20 cellular contexts compared by ENCODE assay signal in the genomic region with DNA sequence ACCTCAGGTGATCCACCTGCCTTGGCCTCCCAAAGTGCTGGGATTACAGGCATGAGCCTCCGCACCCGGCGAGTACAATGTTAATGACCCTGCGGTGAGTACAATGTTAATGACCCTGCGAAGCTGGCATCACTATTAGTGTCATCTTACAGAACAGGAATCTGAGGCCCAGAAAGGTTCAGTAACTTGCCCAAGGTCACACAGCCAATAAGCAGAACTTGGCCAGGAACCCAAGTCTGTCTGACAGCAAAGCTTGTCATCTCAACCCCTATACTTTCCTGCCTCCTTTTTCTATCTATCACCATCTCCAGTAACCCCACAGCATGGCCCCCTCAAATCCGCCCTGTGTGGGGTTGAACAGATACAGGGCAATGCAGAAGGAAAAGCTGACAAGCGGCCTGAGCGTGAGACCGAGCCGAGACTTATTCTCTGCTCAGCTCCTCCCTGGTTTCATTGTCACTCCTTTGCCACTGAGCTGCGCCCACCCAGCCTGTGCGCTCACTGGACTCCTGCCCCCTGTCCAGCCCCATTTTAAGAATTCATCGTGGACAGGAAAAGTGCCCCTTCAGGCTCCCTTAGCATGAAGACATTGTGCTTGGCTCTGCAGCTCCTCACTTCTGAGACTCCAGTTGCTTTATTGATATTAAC. TPM values are rescaled to one million over a fixed set of nuclear protein-coding genes. Genes with fewer than 3 reads are reported as not detected.
"Had no signal": no experiment of that assay in that cellular context is flagged by ENCODE, and none has a peak within 500 bp of the region (broad histone marks: within the 10 kb centered on the region; RNA-seq: fewer than 3 reads in every experiment).

No MANE protein-coding gene starts in this region.

- DNase-seq: activated CD4-positive, alpha-beta memory T cell treated with anti-CD3 and anti-CD28 coated beads for 36 hours; activated CD4-positive, alpha-beta T cell treated with anti-CD3 and anti-CD28 coated beads for 36 hours; activated CD8-positive, alpha-beta memory T cell treated with anti-CD3 and anti-CD28 coated beads, Interleukin-2, amount 10 ng/mL, durations not matched to agents 7 days and 5 days; activated naive CD4-positive, alpha-beta T cell treated with anti-CD3 and anti-CD28 coated beads, Interleukin-2, amount 10 ng/mL, durations not matched to agents 7 days and 5 days; activated T-cell treated with anti-CD3 and anti-CD28 coated beads, Interleukin-2, amount 50 U/mL, for 1 hour; effector memory CD8-positive, alpha-beta T cell; immature natural killer cell; natural killer cell; stimulated activated CD4-positive, alpha-beta T cell treated with anti-CD3 and anti-CD28 coated beads, Interleukin-12 subunit alpha, Interleukin-12 subunit beta, amount 100 ng/mL, for 4 hours; T-helper 9 cell had no signal

- H3K4me3 ChIP-seq: ascending aorta, breast epithelium had no signal

- H3K36me3 ChIP-seq: ascending aorta, breast epithelium, WERI-Rb-1 had no signal

- H3K36me3 Mint-ChIP-seq: activated CD4-positive, alpha-beta memory T cell treated with anti-CD3 and anti-CD28 coated beads for 36 hours; activated CD8-positive, alpha-beta memory T cell treated with anti-CD3 and anti-CD28 coated beads, Interleukin-2, amount 10 ng/mL, durations not matched to agents 7 days and 5 days; activated naive CD4-positive, alpha-beta T cell treated with anti-CD3 and anti-CD28 coated beads, Interleukin-2, amount 10 ng/mL, durations not matched to agents 7 days and 5 days; immature natural killer cell; natural killer cell; stimulated activated memory B cell treated with anti-CD40 and anti-IgM and Interleukin-4, amounts not matched to agents 10 μg/mL and 1 μg/mL and 100 μg/mL, for 72 hours had no signal

- H3K9me3 Mint-ChIP-seq: activated CD4-positive, alpha-beta memory T cell treated with anti-CD3 and anti-CD28 coated beads for 36 hours; activated naive CD4-positive, alpha-beta T cell treated with anti-CD3 and anti-CD28 coated beads, Interleukin-2, amount 10 ng/mL, durations not matched to agents 7 days and 5 days; effector memory CD8-positive, alpha-beta T cell; natural killer cell; stimulated activated memory B cell treated with anti-CD40 and anti-IgM and Interleukin-4, amounts not matched to agents 10 μg/mL and 1 μg/mL and 100 μg/mL, for 72 hours had no signal

- H3K4me3 Mint-ChIP-seq: activated CD4-positive, alpha-beta memory T cell treated with anti-CD3 and anti-CD28 coated beads for 36 hours; activated CD4-positive, alpha-beta T cell treated with anti-CD3 and anti-CD28 coated beads for 36 hours; activated CD8-positive, alpha-beta memory T cell treated with anti-CD3 and anti-CD28 coated beads, Interleukin-2, amount 10 ng/mL, durations not matched to agents 7 days and 5 days; activated naive CD4-positive, alpha-beta T cell treated with anti-CD3 and anti-CD28 coated beads, Interleukin-2, amount 10 ng/mL, durations not matched to agents 7 days and 5 days; effector memory CD8-positive, alpha-beta T cell; immature natural killer cell; natural killer cell; stimulated activated memory B cell treated with anti-CD40 and anti-IgM and Interleukin-4, amounts not matched to agents 10 μg/mL and 1 μg/mL and 100 μg/mL, for 72 hours had no signal

- H3K27ac Mint-ChIP-seq: activated CD4-positive, alpha-beta memory T cell treated with anti-CD3 and anti-CD28 coated beads for 36 hours; activated CD4-positive, alpha-beta T cell treated with anti-CD3 and anti-CD28 coated beads for 36 hours; activated CD8-positive, alpha-beta memory T cell treated with anti-CD3 and anti-CD28 coated beads, Interleukin-2, amount 10 ng/mL, durations not matched to agents 7 days and 5 days; activated naive CD4-positive, alpha-beta T cell treated with anti-CD3 and anti-CD28 coated beads, Interleukin-2, amount 10 ng/mL, durations not matched to agents 7 days and 5 days; effector memory CD8-positive, alpha-beta T cell; immature natural killer cell; natural killer cell; stimulated activated memory B cell treated with anti-CD40 and anti-IgM and Interleukin-4, amounts not matched to agents 10 μg/mL and 1 μg/mL and 100 μg/mL, for 72 hours had no signal

- H3K27ac ChIP-seq: ascending aorta, breast epithelium, WERI-Rb-1 had no signal

- H3K9me3 ChIP-seq: ascending aorta, breast epithelium had no signal

- ATAC-seq: activated CD4-positive, alpha-beta T cell treated with anti-CD3 and anti-CD28 coated beads for 36 hours; activated CD8-positive, alpha-beta memory T cell treated with anti-CD3 and anti-CD28 coated beads, Interleukin-2, amount 10 ng/mL, durations not matched to agents 7 days and 5 days; effector memory CD8-positive, alpha-beta T cell; natural killer cell; stimulated activated memory B cell treated with anti-CD40 and anti-IgM and Interleukin-4, amounts not matched to agents 10 μg/mL and 1 μg/mL and 100 μg/mL, for 72 hours had no signal

RNA-seq across cellular contexts. Expression of a gene that starts 58.0 kb away (rescaled TPM):
- total RNA-seq: activated CD4-positive, alpha-beta memory T cell treated with anti-CD3 and anti-CD28 coated beads for 36 hours; activated CD4-positive, alpha-beta T cell treated with anti-CD3 and anti-CD28 coated beads for 36 hours; activated CD8-positive, alpha-beta memory T cell treated with anti-CD3 and anti-CD28 coated beads, Interleukin-2, amount 10 ng/mL, durations not matched to agents 7 days and 5 days; ascending aorta; breast epithelium; dermis blood vessel endothelial cell; epithelial cell of proximal tubule; frontal cortex; lower leg skin; natural killer cell; osteocyte; urinary bladder had no signal
